ENCODE assay signal across 20 cellular contexts in the genomic region with DNA sequence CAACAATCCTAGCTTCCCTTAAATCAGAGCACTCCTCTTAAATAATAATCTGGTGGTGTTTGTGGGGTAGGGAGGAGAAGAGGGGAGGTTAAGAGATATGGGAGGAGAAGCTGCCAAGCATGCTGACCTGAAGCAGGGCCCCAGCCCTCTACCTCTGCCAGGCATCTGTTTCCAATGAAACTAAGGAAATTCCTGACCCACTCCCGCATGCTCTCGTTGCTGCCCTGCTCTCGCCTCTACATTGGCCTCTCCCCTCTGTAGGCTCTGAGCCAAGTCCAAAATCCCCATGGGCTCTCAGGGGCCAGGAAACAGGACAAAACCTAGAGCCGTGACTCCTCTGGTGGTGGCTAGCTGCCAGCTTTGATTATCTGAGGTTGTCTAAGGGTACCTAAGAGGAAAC.
"Had no signal": no experiment of that assay in that cellular context is flagged by ENCODE, and none has a peak within 500 bp of the region (broad histone marks: within the 10 kb centered on the region; RNA-seq: fewer than 3 reads in every experiment).

No MANE protein-coding gene starts in this region.

- H3K4me1 ChIP-seq: breast epithelium, gastrocnemius medialis, pancreas, psoas muscle had no signal

- H3K9me3 ChIP-seq: breast epithelium, gastrocnemius medialis, pancreas, psoas muscle had no signal

- DNase-seq: activated CD4-positive, alpha-beta memory T cell treated with anti-CD3 and anti-CD28 coated beads for 36 hours; activated CD4-positive, alpha-beta T cell treated with anti-CD3 and anti-CD28 coated beads, Interleukin-2, amount 10 ng/mL, durations not matched to agents 24 days and 14 days; activated naive CD8-positive, alpha-beta T cell treated with anti-CD3 and anti-CD28 coated beads, Interleukin-2, amount 50 U/mL, for 24 hours; activated T-cell treated with anti-CD3 and anti-CD28 coated beads, Interleukin-2, amount 50 U/mL, for 48 hours; central memory CD4-positive, alpha-beta T cell; gastrocnemius medialis; glutamatergic neuron; islet precursor cell; left ventricle myocardium superior; pancreas; psoas muscle; spleen; stimulated activated naive CD4-positive, alpha-beta T cell treated with Interleukin-2 at 50 U/mL for 16 hours; T1000; WERI-Rb-1 had no signal

- H3K4me2 ChIP-seq: hepatocyte had no signal

- H3K36me3 ChIP-seq: breast epithelium, gastrocnemius medialis, pancreas, spleen, tibial nerve, WERI-Rb-1 had no signal

- H3K27ac ChIP-seq: gastrocnemius medialis, hepatocyte, pancreas, psoas muscle, spleen, tibial nerve, WERI-Rb-1 had no signal

- H3K27me3 ChIP-seq: breast epithelium, gastrocnemius medialis, hepatocyte, pancreas, spleen, tibial nerve had no signal

- ATAC-seq: activated CD4-positive, CD25-positive, alpha-beta regulatory T cell treated with anti-CD3 and anti-CD28 coated beads, Interleukin-2, amount 50 U/mL, for 24 hours; activated naive CD8-positive, alpha-beta T cell treated with anti-CD3 and anti-CD28 coated beads, Interleukin-2, amount 50 U/mL, for 24 hours; esophagus mucosa; gastrocnemius medialis; left ventricle myocardium superior; pancreas; psoas muscle had no signal

- H3K4me3 ChIP-seq: breast epithelium, gastrocnemius medialis, hepatocyte, pancreas, psoas muscle, spleen, tibial nerve had no signal
